1 cellular context compared by ENCODE assay signal in genomic region chr6:24849713-24850112, GRCh38.
TF ChIP-seq lines count a peak whose summit lies in the region.

No MANE protein-coding gene starts in this region.

TF ChIP-seq in WTC11, 78 proteins besides CTCF, POLR2A, EP300 and RAD21 (continued from another document):
- TF ChIP-seq USF2 (CRISPR knock-in tag; IDR thresholded peaks at IDR 0.05) = no peak
- TF ChIP-seq ZNF232 (CRISPR knock-in tag; IDR thresholded peaks at IDR 0.05) = no peak
- no peak for TF ChIP-seq ZBTB21 (CRISPR knock-in tag; IDR thresholded peaks at IDR 0.05; ENCODE audit: borderline replicate concordance)
- no peak for TF ChIP-seq ZNF532 (CRISPR knock-in tag; IDR thresholded peaks at IDR 0.05; ENCODE audit: borderline replicate concordance)
- no peak for TF ChIP-seq NFATC4 (CRISPR knock-in tag; IDR thresholded peaks at IDR 0.05)
- TF ChIP-seq CDX4 (CRISPR knock-in tag; IDR thresholded peaks at IDR 0.05; ENCODE audit: borderline replicate concordance) = no peak
- TF ChIP-seq ZNF512 (CRISPR knock-in tag; IDR thresholded peaks at IDR 0.05; ENCODE audit: borderline replicate concordance) = no peak
- TF ChIP-seq ATF3 (CRISPR knock-in tag; conservative IDR thresholded peaks at IDR 0.05) = no peak
- TF ChIP-seq CBFB (CRISPR knock-in tag; IDR thresholded peaks at IDR 0.05; ENCODE audit: low read depth) = no peak
